Comparison of ENCODE assay signal across 8 cellular contexts in the genomic region with DNA sequence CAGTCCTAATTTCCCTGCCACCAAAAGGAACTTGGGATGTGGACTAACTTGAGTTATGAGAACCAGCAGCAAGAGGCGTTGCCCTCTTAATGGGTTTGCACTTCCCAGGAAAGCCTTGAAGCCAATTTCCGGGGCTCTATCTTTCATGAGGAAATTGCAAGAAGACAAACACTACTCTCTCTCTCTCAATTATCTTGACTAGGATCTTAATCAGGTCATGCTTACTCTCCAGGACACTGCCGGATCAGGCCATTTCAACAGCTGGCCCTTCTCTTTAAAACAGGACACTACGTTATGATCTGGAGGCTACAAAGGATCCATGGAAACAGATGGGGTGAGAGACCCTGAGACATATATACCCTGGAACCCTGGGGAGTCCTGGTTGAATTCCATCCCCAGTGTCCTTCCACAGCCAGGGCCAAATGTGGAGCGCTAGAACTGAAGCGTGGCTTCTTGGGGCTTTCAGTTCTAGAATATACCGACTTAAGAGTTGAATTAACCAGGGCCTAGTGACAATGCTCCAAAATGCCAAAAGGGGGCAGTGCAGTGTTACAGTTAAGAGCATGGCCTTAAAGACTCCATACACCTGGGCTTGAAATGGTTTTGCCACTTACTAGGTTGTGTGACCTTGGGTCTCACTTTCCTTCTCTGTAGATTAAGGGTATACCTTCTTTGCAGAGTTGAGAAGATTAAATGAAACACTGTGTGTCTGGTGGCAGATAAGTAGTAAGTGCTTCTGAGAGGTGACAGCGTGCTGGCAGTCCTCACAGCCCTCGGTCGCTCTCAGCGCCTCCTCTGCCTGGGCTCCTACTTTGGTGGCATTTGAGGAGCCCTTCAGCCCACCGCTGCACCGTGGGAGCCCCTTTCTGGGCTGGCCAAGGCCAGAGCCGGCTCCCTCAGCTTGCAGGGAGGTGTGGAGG. TPM values are rescaled to one million over a fixed set of nuclear protein-coding genes. Genes with fewer than 3 reads are reported as not detected.
A peak's percentile ranks its signal among the peaks of the same experiment; 100 is the strongest.
DNase-seq lines count a peak whose midpoint lies in the region; ATAC-seq and TF ChIP-seq lines count a peak whose summit lies in the region.

No MANE protein-coding gene starts in this region.

- POLR2A ChIA-PET in AG04450 (lab: Yijun Ruan, JAX): no interaction called here

- no peak overlapping the region for H3K4me3 Mint-ChIP-seq in T-helper 17 cell

- H3K27ac ChIP-seq in AG04450 (ENCODE audit: low read depth, low read length) (no peak overlapping the region), body of pancreas (no peak overlapping the region)

- H3K27me3 ChIP-seq in AG04450 (ENCODE audit: control insufficient read depth, insufficient read depth, low read length): no peaks in the 10 kb centered on the region
- no peaks in the 10 kb centered on the region for H3K27me3 ChIP-seq in body of pancreas

- H3K4me1 Mint-ChIP-seq in T-helper 17 cell: peaks cover 20% of the 10 kb centered on the region

- ATAC-seq in GM18868 (IDR thresholded peaks at IDR 0.05; ENCODE audit: unreplicated experiment) (peak; percentile 57), T-helper 17 cell (peak; percentile 92), body of pancreas (peak; percentile 80)

- 62 to 72% methylated on average over 7 to 13 of the region's 14 CpGs for WGBS in body of pancreas, 2 donors

- no peak for TF ChIP-seq POLR2A in body of pancreas (IDR thresholded peaks at IDR 0.05)

- H3K4me3 ChIP-seq in AG04450 (ENCODE audit: low read depth, low read length): no peak overlapping the region
- no peak overlapping the region for H3K4me3 ChIP-seq in body of pancreas

- H3K27me3 Mint-ChIP-seq in T-helper 17 cell: no peaks in the 10 kb centered on the region

- no peaks in the 10 kb centered on the region for H3K9me3 ChIP-seq in AG04450 (ENCODE audit: control insufficient read depth, insufficient read depth, low read length)
- H3K9me3 ChIP-seq in T-helper 17 cell (ENCODE audit: control insufficient read depth, low read length, poor library complexity, severe bottlenecking): no peaks in the 10 kb centered on the region
- no peaks in the 10 kb centered on the region for H3K9me3 ChIP-seq in body of pancreas

- no peaks in the 10 kb centered on the region for H3K4me1 ChIP-seq in body of pancreas

- DNase-seq in AG04450 (ENCODE audit: low read depth, low spot score) (no peak), NCI-H146 (lab: John Stamatoyannopoulos, UW) (peak; percentile 81), T-helper 17 cell (peak in 2 of 3 donors; percentile 32 to 36), body of pancreas (peak; percentile 69 to 81 (median 74)), iPS-NIHi11 (ENCODE audit: low spot score) (peak; percentile 70), NK-92 (lab: John Stamatoyannopoulos, UW; ENCODE audit: unreplicated experiment) (no peak)
- DNase-seq in stimulated activated CD4-positive, alpha-beta T cell treated with anti-CD3 and anti-CD28 coated beads, Interleukin-1b, Interleukin-23, amount 100 ng/mL, for 4 hours (ENCODE audit: low read depth in 2 of 2): peak; percentile 37 to 41

- no peak overlapping the region for H3K27ac Mint-ChIP-seq in T-helper 17 cell

- no peaks in the 10 kb centered on the region for H3K36me3 ChIP-seq in body of pancreas (replicated peaks in 1 of 2; ENCODE audit: insufficient read depth in 1 of 2, low read depth in 2 of 2)

- TF ChIP-seq CTCF in AG04450 (IDR thresholded peaks at IDR 0.05; ENCODE audit: low read depth, low read length): peak; percentile 87
- peak; percentile 58 to 85 (median 79) for TF ChIP-seq CTCF in body of pancreas (IDR thresholded peaks at IDR 0.05)

- CTCF ChIA-PET in AG04450 (lab: Charles Lee): interaction anchor here (0.5 to 5.6 kb wide), 8 partner anchors 9 to 624 kb away, joined by 3 to 58 read pairs (median 8); no protein-coding TSS in a partner anchor

- intact Hi-C loops in body of pancreas (cut with DNase I): loop anchor here (5.0 to 10.0 kb wide), 2 partner anchors 60 to 158 kb away; no protein-coding TSS in a partner anchor

- no peaks in the 10 kb centered on the region for H3K36me3 Mint-ChIP-seq in T-helper 17 cell (ENCODE audit: low read depth)

RNA-seq across cellular contexts. Expression of a gene that starts 21.1 kb away (rescaled TPM):
- polyA plus RNA-seq in AG04450 (2011; rRNA removed): 8.0 and 9.8 TPM in 2 replicates
- polyA minus RNA-seq in AG04450 (2011; rRNA and poly(A)+ RNA removed): 9.6 and 10.6 TPM in 2 replicates
- 10 to 100 TPM; 12.3 to 13.4 TPM for total RNA-seq in T-helper 17 cell
- total RNA-seq in body of pancreas: 1 to 10 TPM; 6.5 to 6.6 TPM

RNA-seq across cellular contexts. Expression of a gene that starts 21.3 kb away (rescaled TPM):
- not detected in 2 replicates for polyA plus RNA-seq in AG04450 (2011; rRNA removed)
- 0.22 TPM in 1 of 2 replicates, not detected in the other for polyA minus RNA-seq in AG04450 (2011; rRNA and poly(A)+ RNA removed)
- total RNA-seq in T-helper 17 cell (not detected), body of pancreas (1 to 10 TPM in 1 of 2 donors, under 1 TPM in 1; 0.99 to 2.1 TPM)

Comparison
In these comparisons a context has a peak if more than half of its experiments do, and no peak if none do; other contexts are left out.
1. DNase-seq: peak in NCI-H146 (single experiment), T-helper 17 cell (2 of 3), body of pancreas (4 of 4), iPS-NIHi11 (single experiment) and stimulated activated CD4-positive, alpha-beta T cell treated with anti-CD3 and anti-CD28 coated beads, Interleukin-1b, Interleukin-23, amount 100 ng/mL, for 4 hours (2 of 2); none in AG04450 (single experiment) and NK-92 (single experiment).
2. Peak in every context shown above with its lines, with median percentiles within 50 percentile points of each other: ATAC-seq.